8 cellular contexts compared by ENCODE assay signal in the genomic region with DNA sequence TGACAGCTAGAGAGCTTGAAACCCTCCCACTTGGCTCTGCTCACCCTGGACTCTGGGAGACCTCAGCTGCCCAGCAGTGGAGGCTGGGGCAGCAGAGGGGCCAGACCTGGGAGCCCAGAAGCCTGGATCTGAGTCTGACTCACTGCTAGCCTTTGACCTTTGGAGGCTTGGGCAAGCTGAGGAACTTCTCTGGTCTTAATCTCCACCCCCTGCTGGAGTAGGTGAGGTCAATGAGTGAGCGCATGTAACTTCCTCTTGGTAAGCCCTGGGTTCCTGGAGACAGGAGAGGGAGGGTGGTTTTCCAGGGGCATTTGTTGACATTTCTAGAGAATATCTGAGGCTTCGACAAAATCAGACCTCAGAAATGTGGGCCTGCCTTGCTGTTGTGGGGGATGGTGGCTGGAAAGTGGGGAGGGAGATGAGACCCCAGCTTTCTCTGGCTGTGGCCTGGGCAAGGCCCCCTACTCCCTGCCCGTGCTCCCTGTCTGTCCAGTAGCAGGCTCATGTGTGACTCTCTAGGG.
DNase-seq lines count a peak whose midpoint lies in the region; ATAC-seq and TF ChIP-seq lines count a peak whose summit lies in the region.

No MANE protein-coding gene starts in this region.

- no peak for DNase-seq in CD4-positive, alpha-beta T cell
- DNase-seq in LoVo (ENCODE audit: low spot score) (peak; percentile 60), mucosa of descending colon (peak in 1 of 3 donors; percentile 17), WTC11 (ENCODE audit: low spot score) (no peak), cortex of kidney (lab: John Stamatoyannopoulos, UW) (no peak), C1 segment of cervical spinal cord (lab: John Stamatoyannopoulos, UW) (no peak), GM20000 (ENCODE audit: low spot score) (no peak)
- peak; percentile 23 for DNase-seq in activated naive CD8-positive, alpha-beta T cell treated with anti-CD3 and anti-CD28 coated beads, Interleukin-2, amount 50 U/mL, for 24 hours

- H3K4me3 ChIP-seq in mucosa of descending colon, result no peak overlapping the region

- H3K27me3 ChIP-seq in CD4-positive, alpha-beta T cell (ENCODE audit: control insufficient read depth, insufficient read depth, low read length), result no peaks in the 10 kb centered on the region

- no peaks in the 10 kb centered on the region for H3K9me3 Mint-ChIP-seq in CD4-positive, alpha-beta T cell
- H3K9me3 Mint-ChIP-seq in activated naive CD8-positive, alpha-beta T cell treated with anti-CD3 and anti-CD28 coated beads, Interleukin-2, amount 50 U/mL, for 24 hours, result no peaks in the 10 kb centered on the region
- peaks cover 22% of the 10 kb centered on the region for H3K9me3 Mint-ChIP-seq in WTC11

- POLR2A ChIA-PET in CD4-positive, alpha-beta T cell (lab: Charles Lee), result interaction anchor here (1.1 to 1.7 kb wide), 7 partner anchors 8 to 148 kb away, joined by 3 to 8 read pairs (median 4); a partner anchor contains a TSS
- POLR2A ChIA-PET in WTC11 (lab: Charles Lee), result interaction anchor here (1.0 kb wide), 1 partner anchor 73 kb away, joined by 6 read pairs; a partner anchor contains a TSS

- no peak for TF ChIP-seq CTCF in CD4-positive, alpha-beta T cell (IDR thresholded peaks at IDR 0.05)
- TF ChIP-seq CTCF in mucosa of descending colon (IDR thresholded peaks at IDR 0.05) (no peak), WTC11 (IDR thresholded peaks at IDR 0.05) (no peak), GM20000 (IDR thresholded peaks at IDR 0.05; ENCODE audit: extremely low read depth, missing control alignments) (no peak)

- ATAC-seq in CD4-positive, alpha-beta T cell (ENCODE audit: poor library complexity), result peak; percentile 3
- peak; percentile 48 for ATAC-seq in activated naive CD8-positive, alpha-beta T cell treated with anti-CD3 and anti-CD28 coated beads, Interleukin-2, amount 50 U/mL, for 24 hours
- ATAC-seq in mucosa of descending colon, result peak; percentile 87
- no peak for ATAC-seq in WTC11

- H3K27me3 Mint-ChIP-seq in CD4-positive, alpha-beta T cell, result no peaks in the 10 kb centered on the region
- H3K27me3 Mint-ChIP-seq in activated naive CD8-positive, alpha-beta T cell treated with anti-CD3 and anti-CD28 coated beads, Interleukin-2, amount 50 U/mL, for 24 hours, result no peaks in the 10 kb centered on the region
- no peaks in the 10 kb centered on the region for H3K27me3 Mint-ChIP-seq in WTC11 (ENCODE audit: low read depth)

- no peak overlapping the region for H3K4me3 Mint-ChIP-seq in CD4-positive, alpha-beta T cell
- H3K4me3 Mint-ChIP-seq in activated naive CD8-positive, alpha-beta T cell treated with anti-CD3 and anti-CD28 coated beads, Interleukin-2, amount 50 U/mL, for 24 hours, result no peak overlapping the region
- H3K4me3 Mint-ChIP-seq in WTC11, result no peak overlapping the region

- H3K4me1 ChIP-seq in mucosa of descending colon (ENCODE audit: low read depth), result no peaks in the 10 kb centered on the region

- H3K36me3 Mint-ChIP-seq in CD4-positive, alpha-beta T cell (ENCODE audit: low read depth), result no peaks in the 10 kb centered on the region
- H3K36me3 Mint-ChIP-seq in activated naive CD8-positive, alpha-beta T cell treated with anti-CD3 and anti-CD28 coated beads, Interleukin-2, amount 50 U/mL, for 24 hours (ENCODE audit: low read depth), result no peaks in the 10 kb centered on the region
- H3K36me3 Mint-ChIP-seq in WTC11, result no peaks in the 10 kb centered on the region

- intact Hi-C loops in CD4-positive, alpha-beta T cell (cut with DNase I, micrococcal nuclease), result no loop called here
- intact Hi-C loops in mucosa of descending colon (cut with DNase I, micrococcal nuclease), result no loop called here

- CTCF ChIA-PET in CD4-positive, alpha-beta T cell (lab: Charles Lee), result interaction anchor here (1.0 to 1.5 kb wide), 3 partner anchors 19 to 78 kb away, joined by 3 to 4 read pairs (median 3); no protein-coding TSS in a partner anchor
- CTCF ChIA-PET in WTC11 (lab: Charles Lee), result interaction anchor here (0.7 to 1.0 kb wide), 5 partner anchors 65 to 230 kb away, joined by 3 to 5 read pairs (median 3); no protein-coding TSS in a partner anchor

- no peaks in the 10 kb centered on the region for H3K36me3 ChIP-seq in mucosa of descending colon (ENCODE audit: low read depth)

- peak overlapping the region; percentile 37 for H3K27ac ChIP-seq in CD4-positive, alpha-beta T cell (ENCODE audit: low read depth, low read length)

- H3K9me3 ChIP-seq in CD4-positive, alpha-beta T cell (ENCODE audit: control insufficient read depth, low read length), result no peaks in the 10 kb centered on the region
- H3K9me3 ChIP-seq in mucosa of descending colon, result no peaks in the 10 kb centered on the region

- peaks cover 29% of the 10 kb centered on the region for H3K4me1 Mint-ChIP-seq in CD4-positive, alpha-beta T cell (ENCODE audit: low read depth)
- peaks cover 62% of the 10 kb centered on the region for H3K4me1 Mint-ChIP-seq in activated naive CD8-positive, alpha-beta T cell treated with anti-CD3 and anti-CD28 coated beads, Interleukin-2, amount 50 U/mL, for 24 hours
- H3K4me1 Mint-ChIP-seq in WTC11, result peaks cover 5% of the 10 kb centered on the region

- H3K27ac Mint-ChIP-seq in CD4-positive, alpha-beta T cell, result peak overlapping the region; percentile 78
- peak overlapping the region; percentile 80 for H3K27ac Mint-ChIP-seq in activated naive CD8-positive, alpha-beta T cell treated with anti-CD3 and anti-CD28 coated beads, Interleukin-2, amount 50 U/mL, for 24 hours
- no peak overlapping the region for H3K27ac Mint-ChIP-seq in WTC11

TF ChIP-seq in WTC11, 78 proteins besides CTCF, POLR2A, EP300 and RAD21 (continues in another document):
- TF ChIP-seq ZNF138 (CRISPR knock-in tag; conservative IDR thresholded peaks at IDR 0.05), result no peak
- TF ChIP-seq, protein P1, sequence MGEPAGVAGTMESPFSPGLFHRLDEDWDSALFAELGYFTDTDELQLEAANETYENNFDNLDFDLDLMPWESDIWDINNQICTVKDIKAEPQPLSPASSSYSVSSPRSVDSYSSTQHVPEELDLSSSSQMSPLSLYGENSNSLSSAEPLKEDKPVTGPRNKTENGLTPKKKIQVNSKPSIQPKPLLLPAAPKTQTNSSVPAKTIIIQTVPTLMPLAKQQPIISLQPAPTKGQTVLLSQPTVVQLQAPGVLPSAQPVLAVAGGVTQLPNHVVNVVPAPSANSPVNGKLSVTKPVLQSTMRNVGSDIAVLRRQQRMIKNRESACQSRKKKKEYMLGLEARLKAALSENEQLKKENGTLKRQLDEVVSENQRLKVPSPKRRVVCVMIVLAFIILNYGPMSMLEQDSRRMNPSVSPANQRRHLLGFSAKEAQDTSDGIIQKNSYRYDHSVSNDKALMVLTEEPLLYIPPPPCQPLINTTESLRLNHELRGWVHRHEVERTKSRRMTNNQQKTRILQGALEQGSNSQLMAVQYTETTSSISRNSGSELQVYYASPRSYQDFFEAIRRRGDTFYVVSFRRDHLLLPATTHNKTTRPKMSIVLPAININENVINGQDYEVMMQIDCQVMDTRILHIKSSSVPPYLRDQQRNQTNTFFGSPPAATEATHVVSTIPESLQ (CRISPR knock-in tag; IDR thresholded peaks at IDR 0.05), result no peak
- no peak for TF ChIP-seq SP1 (CRISPR knock-in tag; conservative IDR thresholded peaks at IDR 0.05)
- no peak for TF ChIP-seq NFATC4 (CRISPR knock-in tag; IDR thresholded peaks at IDR 0.05)
- no peak for TF ChIP-seq TEAD1 (CRISPR knock-in tag; IDR thresholded peaks at IDR 0.05)
- TF ChIP-seq, protein P2, sequence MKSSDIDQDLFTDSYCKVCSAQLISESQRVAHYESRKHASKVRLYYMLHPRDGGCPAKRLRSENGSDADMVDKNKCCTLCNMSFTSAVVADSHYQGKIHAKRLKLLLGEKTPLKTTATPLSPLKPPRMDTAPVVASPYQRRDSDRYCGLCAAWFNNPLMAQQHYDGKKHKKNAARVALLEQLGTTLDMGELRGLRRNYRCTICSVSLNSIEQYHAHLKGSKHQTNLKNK (CRISPR knock-in tag; IDR thresholded peaks at IDR 0.05), result no peak
- TF ChIP-seq, protein P3, sequence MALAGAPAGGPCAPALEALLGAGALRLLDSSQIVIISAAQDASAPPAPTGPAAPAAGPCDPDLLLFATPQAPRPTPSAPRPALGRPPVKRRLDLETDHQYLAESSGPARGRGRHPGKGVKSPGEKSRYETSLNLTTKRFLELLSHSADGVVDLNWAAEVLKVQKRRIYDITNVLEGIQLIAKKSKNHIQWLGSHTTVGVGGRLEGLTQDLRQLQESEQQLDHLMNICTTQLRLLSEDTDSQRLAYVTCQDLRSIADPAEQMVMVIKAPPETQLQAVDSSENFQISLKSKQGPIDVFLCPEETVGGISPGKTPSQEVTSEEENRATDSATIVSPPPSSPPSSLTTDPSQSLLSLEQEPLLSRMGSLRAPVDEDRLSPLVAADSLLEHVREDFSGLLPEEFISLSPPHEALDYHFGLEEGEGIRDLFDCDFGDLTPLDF (CRISPR knock-in tag; IDR thresholded peaks at IDR 0.05), result no peak
- TF ChIP-seq ZNF317 (CRISPR knock-in tag; IDR thresholded peaks at IDR 0.05; ENCODE audit: borderline replicate concordance, low read depth), result no peak
- TF ChIP-seq, protein P4, sequence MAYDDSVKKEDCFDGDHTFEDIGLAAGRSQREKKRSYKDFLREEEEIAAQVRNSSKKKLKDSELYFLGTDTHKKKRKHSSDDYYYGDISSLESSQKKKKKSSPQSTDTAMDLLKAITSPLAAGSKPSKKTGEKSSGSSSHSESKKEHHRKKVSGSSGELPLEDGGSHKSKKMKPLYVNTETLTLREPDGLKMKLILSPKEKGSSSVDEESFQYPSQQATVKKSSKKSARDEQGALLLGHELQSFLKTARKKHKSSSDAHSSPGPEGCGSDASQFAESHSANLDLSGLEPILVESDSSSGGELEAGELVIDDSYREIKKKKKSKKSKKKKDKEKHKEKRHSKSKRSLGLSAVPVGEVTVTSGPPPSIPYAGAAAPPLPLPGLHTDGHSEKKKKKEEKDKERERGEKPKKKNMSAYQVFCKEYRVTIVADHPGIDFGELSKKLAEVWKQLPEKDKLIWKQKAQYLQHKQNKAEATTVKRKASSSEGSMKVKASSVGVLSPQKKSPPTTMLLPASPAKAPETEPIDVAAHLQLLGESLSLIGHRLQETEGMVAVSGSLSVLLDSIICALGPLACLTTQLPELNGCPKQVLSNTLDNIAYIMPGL (CRISPR knock-in tag; IDR thresholded peaks at IDR 0.05), result no peak
- TF ChIP-seq, protein P5, sequence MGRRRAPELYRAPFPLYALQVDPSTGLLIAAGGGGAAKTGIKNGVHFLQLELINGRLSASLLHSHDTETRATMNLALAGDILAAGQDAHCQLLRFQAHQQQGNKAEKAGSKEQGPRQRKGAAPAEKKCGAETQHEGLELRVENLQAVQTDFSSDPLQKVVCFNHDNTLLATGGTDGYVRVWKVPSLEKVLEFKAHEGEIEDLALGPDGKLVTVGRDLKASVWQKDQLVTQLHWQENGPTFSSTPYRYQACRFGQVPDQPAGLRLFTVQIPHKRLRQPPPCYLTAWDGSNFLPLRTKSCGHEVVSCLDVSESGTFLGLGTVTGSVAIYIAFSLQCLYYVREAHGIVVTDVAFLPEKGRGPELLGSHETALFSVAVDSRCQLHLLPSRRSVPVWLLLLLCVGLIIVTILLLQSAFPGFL (CRISPR knock-in tag; IDR thresholded peaks at IDR 0.05; ENCODE audit: borderline replicate concordance), result no peak
- no peak for TF ChIP-seq SMAD3 (CRISPR knock-in tag; IDR thresholded peaks at IDR 0.05; ENCODE audit: borderline replicate concordance)
- TF ChIP-seq PRRX2 (CRISPR knock-in tag; IDR thresholded peaks at IDR 0.05), result no peak

Comparison
In these comparisons a context has a peak if more than half of its experiments do, and no peak if none do; other contexts are left out.
1. DNase-seq: peak in LoVo (single experiment) and activated naive CD8-positive, alpha-beta T cell treated with anti-CD3 and anti-CD28 coated beads, Interleukin-2, amount 50 U/mL, for 24 hours (single experiment); none in CD4-positive, alpha-beta T cell (0 of 10), WTC11 (single experiment), cortex of kidney (single experiment), C1 segment of cervical spinal cord (0 of 14) and GM20000 (single experiment).